ENCODE assay signal across 18 cellular contexts in genomic region chr3:67737911-67738865, GRCh38.
"Had no signal": no experiment of that assay in that cellular context is flagged by ENCODE, and none has a peak within 500 bp of the region (broad histone marks: within the 10 kb centered on the region; RNA-seq: fewer than 3 reads in every experiment).

No MANE protein-coding gene starts in this region.

- H3K27me3 Mint-ChIP-seq: type B pancreatic cell had no signal

- ATAC-seq: body of pancreas; esophagus mucosa; natural killer cell treated with Interleukin-12 subunit alpha and Interleukin-12 subunit beta and Interleukin-15 and Interleukin-18, amount 100 ng/mL, for 72 hours; Right ventricle myocardium inferior had no signal

- H3K36me3 ChIP-seq: colonic mucosa, left ventricle myocardium inferior had no signal

- H3K4me3 Mint-ChIP-seq: natural killer cell treated with Interleukin-12 subunit alpha and Interleukin-12 subunit beta and Interleukin-15 and Interleukin-18, amount 100 ng/mL, for 72 hours; type B pancreatic cell had no signal

- H3K9me3 Mint-ChIP-seq: natural killer cell treated with Interleukin-12 subunit alpha and Interleukin-12 subunit beta and Interleukin-15 and Interleukin-18, amount 100 ng/mL, for 72 hours; type B pancreatic cell had no signal

- H3K4me3 ChIP-seq: body of pancreas, colonic mucosa, hepatocyte, left ventricle myocardium inferior, SK-N-MC had no signal

- H3K4me1 ChIP-seq: body of pancreas, colonic mucosa, left ventricle myocardium inferior had no signal

- H3K27ac ChIP-seq: body of pancreas, colonic mucosa, hepatocyte, left ventricle myocardium inferior, SK-N-MC, VCaP had no signal

- H3K9me3 ChIP-seq: body of pancreas, colonic mucosa had no signal

- H3K27ac Mint-ChIP-seq: natural killer cell treated with Interleukin-12 subunit alpha and Interleukin-12 subunit beta and Interleukin-15 and Interleukin-18, amount 100 ng/mL, for 72 hours; type B pancreatic cell had no signal

- DNase-seq: activated CD4-positive, alpha-beta T cell treated with anti-CD3 and anti-CD28 coated beads for 1 hour; activated gamma-delta T cell; amygdala; body of pancreas; caudate nucleus; colonic mucosa; kidney; left ventricle myocardium inferior; nucleus accumbens; stimulated activated CD4-positive, alpha-beta T cell treated with anti-CD3 and anti-CD28 coated beads, Interleukin-4, amount 100 ng/mL, for 24 hours; substantia nigra had no signal

- H3K27me3 ChIP-seq: body of pancreas, colonic mucosa, hepatocyte had no signal
